In genomic region chr22:29028468-29028867, GRCh38 we compare ENCODE assay signal across 17 cellular contexts. TPM values are rescaled to one million over a fixed set of nuclear protein-coding genes. Genes with fewer than 3 reads are reported as not detected.
DNase-seq lines count a peak whose midpoint lies in the region; ATAC-seq, FAIRE-seq and TF ChIP-seq lines count a peak whose summit lies in the region.
"Had no signal": no experiment of that assay in that cellular context is flagged by ENCODE, and none has a peak within 500 bp of the region (broad histone marks: within the 10 kb centered on the region; RNA-seq: fewer than 3 reads in every experiment).

No MANE protein-coding gene starts in this region.

- TF ChIP-seq CTCF in A549 (IDR thresholded peaks at IDR 0.05) (no peak), keratinocyte (optimal IDR thresholded peaks at IDR 0.05 in 1 of 3, IDR thresholded peaks at IDR 0.05 in 1 of 3, conservative IDR thresholded peaks at IDR 0.05 in 1 of 3; ENCODE audit: extremely low read depth in 1 of 3, insufficient read depth in 2 of 3, low read length in 3 of 3) (no peak)

- H4K12ac ChIP-seq in trophoblast cell (ENCODE audit: low read depth, low read length), result no peak overlapping the region

- no peaks in the 10 kb centered on the region for H3K27me3 ChIP-seq in keratinocyte (ENCODE audit: control insufficient read depth, extremely low read depth, insufficient read depth, low read length)
- H3K27me3 ChIP-seq in trophoblast cell (ENCODE audit: insufficient read depth, low read length), result no peaks in the 10 kb centered on the region

- H3K14ac ChIP-seq in trophoblast cell (ENCODE audit: low read length), result no peak overlapping the region

- no peak overlapping the region for H2BK12ac ChIP-seq in trophoblast cell (ENCODE audit: low read length)

- H3K18ac ChIP-seq in trophoblast cell (ENCODE audit: low read length), result no peak overlapping the region

- H3K9ac ChIP-seq in keratinocyte (ENCODE audit: control insufficient read depth, extremely low read depth, insufficient read depth, low read length) (no peak overlapping the region), trophoblast cell (ENCODE audit: low read length) (no peak overlapping the region)
- H3K9ac ChIP-seq: BLaER1 treated with 17β-estradiol and CSF1 and Interleukin-3, amounts not matched to agents 10 nM and 100 nM; GM23248 had no signal

- H2AFZ ChIP-seq in keratinocyte (ENCODE audit: control insufficient read depth, low read length), result no peak overlapping the region
- no peak overlapping the region for H2AFZ ChIP-seq in trophoblast cell (ENCODE audit: insufficient read depth, low read length, poor library complexity)
- H2AFZ ChIP-seq: GM23248 had no signal

- H2AK5ac ChIP-seq in trophoblast cell (ENCODE audit: low read length), result peak overlapping the region; percentile 28

- FAIRE-seq in A549 (lab: Jason Lieb, UNC) (no peak), keratinocyte (lab: Jason Lieb, UNC) (peak; percentile 17)
- FAIRE-seq: GM12891, GM18507 had no signal

- H3K36me3 ChIP-seq in keratinocyte (ENCODE audit: control insufficient read depth in 2 of 2, extremely low read depth in 1 of 2, insufficient read depth in 2 of 2, low read length in 2 of 2), result peaks cover 0 to 2% of the 10 kb centered on the region in 2 experiments
- H3K36me3 ChIP-seq in trophoblast cell (ENCODE audit: control insufficient read depth in 1 of 2, insufficient read depth in 2 of 2, low read length in 2 of 2), result peaks cover 0 to 3% of the 10 kb centered on the region in 2 experiments

- H3K23ac ChIP-seq in trophoblast cell (ENCODE audit: low read length), result no peak overlapping the region

- POLR2A ChIA-PET in A549 (lab: Yijun Ruan, JAX), result no interaction called here

- H3K4me3 ChIP-seq in A549 (no peak overlapping the region), keratinocyte (ENCODE audit: control insufficient read depth in 2 of 3, extremely low read depth in 1 of 3, insufficient read depth in 2 of 3, low read depth in 1 of 3, low read length in 3 of 3) (no peak overlapping the region), trophoblast cell (ENCODE audit: low read depth, low read length) (no peak overlapping the region)
- H3K4me3 ChIP-seq: BLaER1 treated with 17β-estradiol and CSF1 and Interleukin-3, amounts not matched to agents 10 nM and 100 nM; GM23248 had no signal

- H4K8ac ChIP-seq in trophoblast cell (ENCODE audit: low read depth, low read length), result no peak overlapping the region

- CTCF ChIA-PET in A549 (lab: Yijun Ruan, JAX), result interaction anchor here (1.2 to 2.5 kb wide), 2 partner anchors 12 kb away, joined by 3 to 19 read pairs; no protein-coding TSS in a partner anchor

- H4K20me1 ChIP-seq in keratinocyte (ENCODE audit: control insufficient read depth, extremely low read depth, insufficient read depth, low read length), result peaks cover 2% of the 10 kb centered on the region

- dilution Hi-C loops in keratinocyte (cut with MboI; ENCODE audit: extremely low pct_ligation_motif_present, low sequenced_read_pairs), result no loop called here

- peaks cover 26% of the 10 kb centered on the region for H3K79me1 ChIP-seq in trophoblast cell (ENCODE audit: low read length)

- TF ChIP-seq RAD21 in A549 (conservative IDR thresholded peaks at IDR 0.05 in 1 of 2, IDR thresholded peaks at IDR 0.05 in 1 of 2), result no peak

- no peak for TF ChIP-seq POLR2A in A549 (IDR thresholded peaks at IDR 0.05; ENCODE audit: low read length)

- H3K4ac ChIP-seq in trophoblast cell (ENCODE audit: low read depth, low read length), result no peak overlapping the region

- peak overlapping the region; percentile 3 for H4K91ac ChIP-seq in trophoblast cell (ENCODE audit: low read depth, low read length)

- peak overlapping the region; percentile 97 to 100; a peak in 5 of 6 replicates for H3K27ac ChIP-seq in A549
- H3K27ac ChIP-seq in keratinocyte (ENCODE audit: control insufficient read depth, insufficient read depth, low read length), result no peak overlapping the region
- H3K27ac ChIP-seq in trophoblast cell (ENCODE audit: low read depth, low read length), result no peak overlapping the region
- H3K27ac ChIP-seq: BLaER1 treated with 17β-estradiol and CSF1 and Interleukin-3, amounts not matched to agents 10 nM and 100 nM; GM23248 had no signal

- DNase-seq in A549 (ENCODE audit: low read depth in 1 of 2, low spot score in 1 of 2), result no peak
- peak; percentile 3 for DNase-seq in MV-4-11 (lab: John Stamatoyannopoulos, UW)
- DNase-seq in keratinocyte (ENCODE audit: low read depth, low spot score), result no peak
- no peak for DNase-seq in trophoblast cell
- no peak for DNase-seq in DMS53 (lab: John Stamatoyannopoulos, UW)
- no peak for DNase-seq in AG08395 (ENCODE audit: low spot score)
- no peak for DNase-seq in NCI-H2171 treated with DMSO at 0.1 percent for 48 hours (lab: John Stamatoyannopoulos, UW)
- DNase-seq: 8988T, GDM1, GM23248, NCI-H1417, NCI-H1930, NCI-H82 had no signal

- 95% methylated on average over 4 of the region's 4 CpGs for WGBS in A549 (ENCODE audit: missing lambda C conversion rate)
- no CpG with 5 or more reads among the region's 4 CpGs for WGBS in trophoblast cell (ENCODE audit: extremely low coverage, insufficient coverage, insufficient read length)

- no peaks in the 10 kb centered on the region for H3K9me3 ChIP-seq in A549
- no peaks in the 10 kb centered on the region for H3K9me3 ChIP-seq in keratinocyte (ENCODE audit: control insufficient read depth, low read depth, low read length)
- H3K9me3 ChIP-seq in trophoblast cell (ENCODE audit: insufficient read depth, low read depth, low read length), result no peaks in the 10 kb centered on the region
- H3K9me3 ChIP-seq: BLaER1 treated with 17β-estradiol and CSF1 and Interleukin-3, amounts not matched to agents 10 nM and 100 nM had no signal

- ATAC-seq in A549 (no peak), HG03432 (IDR thresholded peaks at IDR 0.05; ENCODE audit: unreplicated experiment) (no peak)

- no peak overlapping the region for H2BK120ac ChIP-seq in trophoblast cell (ENCODE audit: insufficient read depth, low read length, poor library complexity)

- no peak for TF ChIP-seq EP300 in A549 (IDR thresholded peaks at IDR 0.05)

- H3K4me1 ChIP-seq in A549 (peaks cover 59% of the 10 kb centered on the region), keratinocyte (ENCODE audit: control insufficient read depth, extremely low read depth, insufficient read depth, low read length) (peaks cover 25% of the 10 kb centered on the region), trophoblast cell (ENCODE audit: control insufficient read depth in 1 of 2, insufficient read depth in 2 of 2, low read length in 2 of 2) (peaks cover 20 to 28% of the 10 kb centered on the region in 2 experiments)

- peak overlapping the region; percentile 9; the same call in 1 of the 3 replicates for H3K4me2 ChIP-seq in A549
- H3K4me2 ChIP-seq in keratinocyte (ENCODE audit: control insufficient read depth, extremely low read depth, insufficient read depth, low read depth, low read length), result no peak overlapping the region
- H3K4me2 ChIP-seq in trophoblast cell (ENCODE audit: low read length), result no peak overlapping the region
- H3K4me2 ChIP-seq: BLaER1 treated with 17β-estradiol and CSF1 and Interleukin-3, amounts not matched to agents 10 nM and 100 nM had no signal

- H3K79me2 ChIP-seq in keratinocyte (ENCODE audit: control insufficient read depth, insufficient read depth, low read length) (no peaks in the 10 kb centered on the region), trophoblast cell (ENCODE audit: control insufficient read depth, insufficient read depth, low read length, poor library complexity) (peaks cover 4% of the 10 kb centered on the region)

- H2BK5ac ChIP-seq in trophoblast cell (ENCODE audit: low read depth, low read length, poor library complexity), result no peak overlapping the region

- no peaks in the 10 kb centered on the region for H3K9me1 ChIP-seq in keratinocyte (ENCODE audit: control insufficient read depth, extremely low read depth, insufficient read depth, low read length)

TF ChIP-seq in A549, 52 proteins besides CTCF, POLR2A, EP300 and RAD21 (continues in another document):
- TF ChIP-seq HEYL (CRISPR knock-in tag; IDR thresholded peaks at IDR 0.05) (no peak), MYC (IDR thresholded peaks at IDR 0.05; ENCODE audit: borderline replicate concordance, low read length) (no peak), ZFP36 (IDR thresholded peaks at IDR 0.05; ENCODE audit: borderline replicate concordance, partially characterized antibody) (no peak), HDAC2 (IDR thresholded peaks at IDR 0.05) (no peak), PHF8 (IDR thresholded peaks at IDR 0.05; ENCODE audit: borderline replicate concordance, low read depth) (no peak), RCOR1 (IDR thresholded peaks at IDR 0.05; ENCODE audit: low read depth, low read length) (no peak)

RNA-seq across cellular contexts. Expression of gene C22orf31, which starts 33.2 kb away (rescaled TPM):
- polyA plus RNA-seq in A549 (2011; rRNA removed), result not detected in 2 replicates
- not detected in 2 replicates for polyA plus RNA-seq in A549 (2012; cell fraction: cytosol; rRNA removed)
- polyA plus RNA-seq in A549 (2012; cell fraction: nucleus; rRNA removed), result not detected in 2 replicates
- polyA plus RNA-seq in A549 (2017; fragmentation: RNase III; extraction: RNeasy Plus Mini Kit Qiagen cat#74134 plus additional on column Dnase treatment), result not detected in 3 replicates
- not detected in 2 replicates for polyA minus RNA-seq in A549 (2011; rRNA and poly(A)+ RNA removed)
- not detected in 3 replicates for polyA plus RNA-seq in keratinocyte
- polyA plus RNA-seq in keratinocyte (2011; ENCODE audit: low read depth), result not detected
- not detected in 2 replicates for polyA plus RNA-seq in keratinocyte (2011; cell fraction: cytosol; rRNA removed)
- polyA plus RNA-seq in keratinocyte (2011; cell fraction: nucleus; rRNA removed), result not detected in 2 replicates
- polyA plus RNA-seq in keratinocyte (2012; ENCODE audit: low replicate concordance), result not detected in 2 replicates
- not detected in 3 replicates for polyA minus RNA-seq in keratinocyte
- not detected for polyA minus RNA-seq in keratinocyte (2011; cell fraction: cytosol; rRNA and poly(A)+ RNA removed)
- polyA minus RNA-seq in keratinocyte (2011; cell fraction: nucleus; rRNA and poly(A)+ RNA removed), result not detected in 2 replicates
- not detected in 2 replicates for polyA plus RNA-seq in trophoblast cell (2013)
- polyA plus RNA-seq: GM23248 had no signal

RNA-seq across cellular contexts. Expression of gene KREMEN1, which starts 44.4 kb away (rescaled TPM):
- 1.7 and 2.4 TPM in 2 replicates for polyA plus RNA-seq in A549 (2011; rRNA removed)
- 1.5 and 2.4 TPM in 2 replicates for polyA plus RNA-seq in A549 (2012; cell fraction: cytosol; rRNA removed)
- polyA plus RNA-seq in A549 (2012; cell fraction: nucleus; rRNA removed), result 2.1 TPM in 2 replicates
- 2.5 to 2.7 TPM (median 2.7 TPM) in 3 replicates for polyA plus RNA-seq in A549 (2017; fragmentation: RNase III; extraction: RNeasy Plus Mini Kit Qiagen cat#74134 plus additional on column Dnase treatment)
- polyA minus RNA-seq in A549 (2011; rRNA and poly(A)+ RNA removed), result 3.7 and 4.5 TPM in 2 replicates
- polyA plus RNA-seq in keratinocyte, result 6.3 to 11.4 TPM (median 6.8 TPM) in 3 replicates
- polyA plus RNA-seq in keratinocyte (2011; ENCODE audit: low read depth), result 2.4 TPM
- polyA plus RNA-seq in keratinocyte (2011; cell fraction: cytosol; rRNA removed), result 5.2 and 7.8 TPM in 2 replicates
- polyA plus RNA-seq in keratinocyte (2011; cell fraction: nucleus; rRNA removed), result 6.4 and 8.9 TPM in 2 replicates
- polyA plus RNA-seq in keratinocyte (2012; ENCODE audit: low replicate concordance), result 6.2 and 13.2 TPM in 2 replicates
- polyA minus RNA-seq in keratinocyte, result 10.7 to 27.8 TPM (median 11.6 TPM) in 3 replicates
- polyA minus RNA-seq in keratinocyte (2011; cell fraction: cytosol; rRNA and poly(A)+ RNA removed), result 7.3 TPM
- polyA minus RNA-seq in keratinocyte (2011; cell fraction: nucleus; rRNA and poly(A)+ RNA removed), result 5.4 and 9.7 TPM in 2 replicates
- polyA plus RNA-seq in trophoblast cell (2013), result 23.3 and 23.7 TPM in 2 replicates

Comparison
In these comparisons a context has a peak if more than half of its experiments do, and no peak if none do; other contexts are left out.
1. H3K27ac ChIP-seq: peak in A549 (2 of 2); none in keratinocyte (single experiment) and trophoblast cell (single experiment).